ENCODE assay signal across 11 cellular contexts in genomic region chr13:51636349-51636890, GRCh38. TPM values are rescaled to one million over a fixed set of nuclear protein-coding genes. Genes with fewer than 3 reads are reported as not detected.
DNase-seq lines count a peak whose midpoint lies in the region; ATAC-seq, FAIRE-seq and TF ChIP-seq lines count a peak whose summit lies in the region.
"Had no signal": no experiment of that assay in that cellular context is flagged by ENCODE, and none has a peak within 500 bp of the region (broad histone marks: within the 10 kb centered on the region; RNA-seq: fewer than 3 reads in every experiment).

No MANE protein-coding gene starts in this region.

- TF ChIP-seq EP300 in SK-N-SH (IDR thresholded peaks at IDR 0.05; ENCODE audit: borderline replicate concordance in 1 of 2, low read depth in 1 of 2, low read length in 1 of 2), result no peak

- no peak for FAIRE-seq in kidney (lab: Jason Lieb, UNC)
- FAIRE-seq: G401.6, urothelium cell line had no signal

- H3K4me1 ChIP-seq in SK-N-SH (ENCODE audit: control insufficient read depth in 1 of 2, insufficient read depth in 2 of 2, low read depth in 1 of 2, low read length in 1 of 2) (peaks cover 28 to 65% of the 10 kb centered on the region in 2 experiments; a peak in 3 of 4 replicates), RWPE2 (ENCODE audit: insufficient read depth, poor library complexity, severe bottlenecking) (peaks cover 82% of the 10 kb centered on the region), kidney (ENCODE audit: control insufficient read depth in 1 of 2, insufficient read depth in 1 of 2, low read depth in 1 of 2, low read length in 2 of 2) (peaks cover 14 to 42% of the 10 kb centered on the region in 2 donors)

- H3K36me3 ChIP-seq in SK-N-SH (replicated peaks in 1 of 2; ENCODE audit: control insufficient read depth in 1 of 2, insufficient read depth in 2 of 2, low read length in 1 of 2), result no peaks in the 10 kb centered on the region
- peaks cover 10% of the 10 kb centered on the region; the same call in 1 of the 2 replicates for H3K36me3 ChIP-seq in RWPE2 (ENCODE audit: low read depth)
- no peaks in the 10 kb centered on the region for H3K36me3 ChIP-seq in kidney (ENCODE audit: control insufficient read depth in 1 of 2, insufficient read depth in 2 of 2, low read length in 2 of 2)

- H3K27ac ChIP-seq in SK-N-SH (ENCODE audit: low read depth in 2 of 2, low read length in 1 of 2) (peak overlapping the region in 1 of 2 experiments; percentile 51; a peak in 2 of 4 replicates), RWPE2 (ENCODE audit: poor library complexity, severe bottlenecking) (peak overlapping the region; percentile 99), kidney (ENCODE audit: low read depth in 2 of 2, low read length in 2 of 2) (peak overlapping the region; percentile 24 to 32), temporal lobe (ENCODE audit: low read depth, low read length) (peak overlapping the region; percentile 70)

- H3K9ac ChIP-seq in SK-N-SH (no peak overlapping the region), kidney (ENCODE audit: low read length in 2 of 2) (no peak overlapping the region)

- H3K4me3 ChIP-seq in SK-N-SH (ENCODE audit: low read depth in 2 of 2, low read length in 1 of 2) (no peak overlapping the region), RWPE2 (ENCODE audit: severe bottlenecking) (no peak overlapping the region), kidney (ENCODE audit: low read length in 2 of 2) (no peak overlapping the region)

- no peak for TF ChIP-seq RAD21 in SK-N-SH (IDR thresholded peaks at IDR 0.05; ENCODE audit: low read length)

- no peaks in the 10 kb centered on the region for H3K9me3 ChIP-seq in SK-N-SH
- H3K9me3 ChIP-seq in RWPE2 (ENCODE audit: severe bottlenecking), result no peaks in the 10 kb centered on the region
- H3K9me3 ChIP-seq in kidney (ENCODE audit: control insufficient read depth in 1 of 2, low read length in 2 of 2), result no peaks in the 10 kb centered on the region

- peaks cover 5% of the 10 kb centered on the region; the same call in 1 of the 2 replicates for H4K20me1 ChIP-seq in SK-N-SH (ENCODE audit: insufficient read depth)

- DNase-seq in SK-N-SH (no peak), RWPE2 (ENCODE audit: low spot score) (no peak), kidney (no peak), AG20443 (ENCODE audit: low spot score) (no peak)
- DNase-seq in activated CD8-positive, alpha-beta memory T cell treated with anti-CD3 and anti-CD28 coated beads, Interleukin-2, amount 50 U/mL, for 48 hours, result no peak
- DNase-seq: activated CD8-positive, alpha-beta memory T cell treated with anti-CD3 and anti-CD28 coated beads, Interleukin-2, amount 50 U/mL, for 4 hours had no signal

- no peak overlapping the region for H2AFZ ChIP-seq in SK-N-SH (ENCODE audit: low read depth)

- POLR2A ChIA-PET in SK-N-SH (lab: Yijun Ruan, JAX), result no interaction called here

- intact Hi-C loops in kidney (cut with DNase I), result no loop called here

- CTCF ChIA-PET in SK-N-SH (lab: Yijun Ruan, JAX), result interaction anchor here (1.1 to 1.8 kb wide), 2 partner anchors 159 to 192 kb away, joined by 3 to 6 read pairs; no protein-coding TSS in a partner anchor

- no peak for TF ChIP-seq CTCF in SK-N-SH (IDR thresholded peaks at IDR 0.05)
- TF ChIP-seq CTCF in RWPE2 (IDR thresholded peaks at IDR 0.05; ENCODE audit: poor library complexity, severe bottlenecking), result no peak
- TF ChIP-seq CTCF in kidney (IDR thresholded peaks at IDR 0.05; ENCODE audit: borderline replicate concordance, extremely low read depth, insufficient read depth), result no peak

- H3K27me3 ChIP-seq in SK-N-SH (ENCODE audit: insufficient read depth) (no peaks in the 10 kb centered on the region), RWPE2 (ENCODE audit: insufficient read depth, poor library complexity, severe bottlenecking) (no peaks in the 10 kb centered on the region)

- no peak overlapping the region for H3K4me2 ChIP-seq in SK-N-SH

- no peak for ATAC-seq in SK-N-SH treated with all-trans-retinoic acid at 6 μM for 48 hours
- ATAC-seq in RWPE2 (ENCODE audit: low read depth), result peak; percentile 47; the same call in 2 of the 3 replicates
- no peak for ATAC-seq in HG03045 (IDR thresholded peaks at IDR 0.05; ENCODE audit: unreplicated experiment)

- peaks cover 95% of the 10 kb centered on the region for H3K79me2 ChIP-seq in SK-N-SH (ENCODE audit: insufficient read depth)

- no peaks in the 10 kb centered on the region for H3K9me2 ChIP-seq in SK-N-SH

- H3F3A ChIP-seq in SK-N-SH (replicated peaks; ENCODE audit: insufficient read depth), result peaks cover 9% of the 10 kb centered on the region

- 75% methylated on average over 7 of the region's 7 CpGs for WGBS in SK-N-SH (ENCODE audit: low lambda C conversion rate)

TF ChIP-seq in SK-N-SH treated with all-trans-retinoic acid at 6 μM for 48 hours, 23 proteins besides CTCF, POLR2A, EP300 and RAD21 (continues in another document):
- no peak for TF ChIP-seq ZNF565 (CRISPR knock-in tag; conservative IDR thresholded peaks at IDR 0.05; ENCODE audit: low read depth)
- TF ChIP-seq CSRNP3 (CRISPR knock-in tag; IDR thresholded peaks at IDR 0.05), result no peak
- no peak for TF ChIP-seq ZC3H10 (CRISPR knock-in tag; IDR thresholded peaks at IDR 0.05)
- TF ChIP-seq ZNF8 (CRISPR knock-in tag; IDR thresholded peaks at IDR 0.05), result no peak
- peak; percentile 79 for TF ChIP-seq ISL1 (CRISPR knock-in tag; IDR thresholded peaks at IDR 0.05)
- TF ChIP-seq CSDC2 (CRISPR knock-in tag; IDR thresholded peaks at IDR 0.05), result no peak
- TF ChIP-seq GLIS3 (CRISPR knock-in tag; IDR thresholded peaks at IDR 0.05), result no peak

TF ChIP-seq in SK-N-SH, 30 proteins besides CTCF, POLR2A, EP300 and RAD21:
- TF ChIP-seq RXRA (IDR thresholded peaks at IDR 0.05; ENCODE audit: borderline replicate concordance, low read depth) (no peak), NRF1 (IDR thresholded peaks at IDR 0.05; ENCODE audit: low read depth, low read length) (no peak), IRF3 (IDR thresholded peaks at IDR 0.05; ENCODE audit: low read depth, low read length) (no peak), TCF12 (IDR thresholded peaks at IDR 0.05) (no peak), USF2 (IDR thresholded peaks at IDR 0.05; ENCODE audit: borderline replicate concordance, low read depth, low read length) (no peak), GATA2 (CRISPR knock-in tag; IDR thresholded peaks at IDR 0.05) (no peak), JUND (IDR thresholded peaks at IDR 0.05) (no peak), CHD2 (IDR thresholded peaks at IDR 0.05; ENCODE audit: low read length, partially characterized antibody) (no peak), NFIC (IDR thresholded peaks at IDR 0.05; ENCODE audit: borderline replicate concordance) (no peak), RCOR1 (IDR thresholded peaks at IDR 0.05; ENCODE audit: low read length) (no peak), EZH2phosphoT487 (IDR thresholded peaks at IDR 0.05; ENCODE audit: borderline replicate concordance, low read depth) (no peak), FOXM1 (IDR thresholded peaks at IDR 0.05; ENCODE audit: low read depth) (no peak), MXI1 (IDR thresholded peaks at IDR 0.05; ENCODE audit: low read depth, low read length) (no peak), POLR2AphosphoS5 (IDR thresholded peaks at IDR 0.05; ENCODE audit: low read depth, low read length) (no peak), MEF2A (IDR thresholded peaks at IDR 0.05; ENCODE audit: borderline replicate concordance, low read depth) (no peak), ELF1 (IDR thresholded peaks at IDR 0.05) (no peak)

RNA-seq across cellular contexts. Expression of gene WDFY2, which starts 52.2 kb away (rescaled TPM):
- polyA plus RNA-seq in SK-N-SH (2012; rRNA removed), result 4.1 and 5.4 TPM in 2 replicates
- 2.6 and 2.9 TPM in 2 replicates for polyA plus RNA-seq in SK-N-SH (2012; cell fraction: cytosol; rRNA removed)
- 15.1 and 20.4 TPM in 2 replicates for polyA plus RNA-seq in SK-N-SH (2012; cell fraction: nucleus; rRNA removed)
- 13.0 TPM for total RNA-seq in kidney
- polyA plus RNA-seq in kidney (ENCODE audit: insufficient read depth, low read depth, low replicate concordance), result 4.8 TPM
- total RNA-seq in temporal lobe, result 8.1 TPM
